In the genomic region with DNA sequence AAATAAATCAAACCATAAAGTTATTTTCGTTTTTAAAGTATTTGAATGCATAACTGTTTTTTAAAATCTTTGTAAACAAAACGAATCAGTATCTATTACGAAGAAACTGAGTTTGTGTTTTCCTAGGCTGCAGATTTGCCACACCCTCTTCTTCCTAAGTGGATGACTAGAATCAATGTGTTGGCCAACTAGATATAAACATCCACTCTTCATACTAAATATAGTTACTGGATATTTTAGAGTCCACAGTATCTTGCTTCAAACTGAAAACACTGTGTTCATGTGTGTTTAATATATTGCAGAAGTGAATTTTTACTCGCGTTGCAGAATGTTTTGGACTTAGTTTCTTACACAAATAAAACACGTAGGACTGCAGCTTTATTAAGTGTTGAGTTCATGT, we compare ENCODE assay signal across 9 cellular contexts.
A peak's percentile ranks its signal among the peaks of the same experiment; 100 is the strongest.
DNase-seq lines count a peak whose midpoint lies in the region; ATAC-seq, FAIRE-seq and TF ChIP-seq lines count a peak whose summit lies in the region.
"Had no signal": no experiment of that assay in that cellular context is flagged by ENCODE, and none has a peak within 500 bp of the region (broad histone marks: within the 10 kb centered on the region; RNA-seq: fewer than 3 reads in every experiment).

No MANE protein-coding gene starts in this region.

- H2AFZ ChIP-seq in HCT116 (ENCODE audit: low read depth, low read length, poor library complexity, severe bottlenecking), result no peak overlapping the region

- DNase-seq in A673 (ENCODE audit: low spot score), result no peak
- no peak for DNase-seq in HCT116 (ENCODE audit: low read depth, low spot score)
- peak; percentile 24 for DNase-seq in bronchial epithelial cell (ENCODE audit: low read depth)
- DNase-seq in mesothelial cell of epicardium (ENCODE audit: low spot score in 2 of 2, unreplicated experiment in 2 of 2), result no peak
- no peak for DNase-seq in GF-D8 (lab: John Stamatoyannopoulos, UW)
- no peak for DNase-seq in putamen (ENCODE audit: low spot score)
- DNase-seq: activated CD4-positive, alpha-beta T cell treated with anti-CD3 and anti-CD28 coated beads for 48 hours had no signal

- H3K9me2 ChIP-seq in HCT116 (ENCODE audit: insufficient read depth), result no peaks in the 10 kb centered on the region

- intact Hi-C loops in A673 (cut with micrococcal nuclease; ENCODE audit: unreplicated experiment) (no loop called here), HCT116 (cut with micrococcal nuclease) (loop anchor here (5.0 kb wide), 1 partner anchor 354 kb away; a partner anchor contains a TSS)

- H3K9ac ChIP-seq in HCT116 (ENCODE audit: low read length), result no peak overlapping the region

- no peak overlapping the region for H3K27ac ChIP-seq in A673 (ENCODE audit: low read depth, low read length, poor library complexity, severe bottlenecking)
- no peak overlapping the region for H3K27ac ChIP-seq in HCT116 (ENCODE audit: low read depth, low read length)

- no peaks in the 10 kb centered on the region for H3K36me3 Mint-ChIP-seq in mesothelial cell of epicardium

- H3K79me2 ChIP-seq in HCT116 (ENCODE audit: insufficient read depth, low read length), result no peaks in the 10 kb centered on the region

- no peak for TF ChIP-seq POLR2A in HCT116 (IDR thresholded peaks at IDR 0.05; ENCODE audit: borderline replicate concordance, extremely low read depth, insufficient read depth, insufficient read length)

- H3K27me3 Mint-ChIP-seq in mesothelial cell of epicardium (ENCODE audit: low read depth), result no peaks in the 10 kb centered on the region

- CTCF ChIA-PET in A673 (lab: Charles Lee) (no interaction called here), HCT116 (lab: Charles Lee) (no interaction called here)

- TF ChIP-seq CTCF in A673 (conservative IDR thresholded peaks at IDR 0.05; ENCODE audit: low read depth, low read length) (no peak), HCT116 (IDR thresholded peaks at IDR 0.05 in 2 of 3, conservative IDR thresholded peaks at IDR 0.05 in 1 of 3; ENCODE audit: borderline replicate concordance in 1 of 3, insufficient read depth in 1 of 3, low read depth in 2 of 3, low read length in 2 of 3) (no peak), bronchial epithelial cell (IDR thresholded peaks at IDR 0.05; ENCODE audit: insufficient read depth, low read length, severe bottlenecking) (no peak), mesothelial cell of epicardium (IDR thresholded peaks at IDR 0.05; ENCODE audit: unreplicated experiment) (no peak)

- peak overlapping the region; percentile 71 for H3K27ac Mint-ChIP-seq in mesothelial cell of epicardium

- RAD21 ChIA-PET in HCT116 (lab: Charles Lee; ENCODE audit: low non-redundant PET in 1 of 2, low total read pairs in 2 of 2, uncharacterized antibody in 2 of 2, unreplicated experiment in 2 of 2), result no interaction called here

- H3K36me3 ChIP-seq in A673 (ENCODE audit: insufficient read depth, low read length, poor library complexity, severe bottlenecking) (no peaks in the 10 kb centered on the region), HCT116 (ENCODE audit: control insufficient read depth in 1 of 2, insufficient read depth in 2 of 2, low read length in 2 of 2) (no peaks in the 10 kb centered on the region), bronchial epithelial cell (ENCODE audit: control insufficient read depth, insufficient read depth, low read length) (no peaks in the 10 kb centered on the region)

- no peaks in the 10 kb centered on the region for H4K20me1 ChIP-seq in HCT116 (ENCODE audit: insufficient read depth)

- H3K4me3 ChIP-seq in A673 (ENCODE audit: low read depth, low read length, poor library complexity, severe bottlenecking) (peak overlapping the region; percentile 83), HCT116 (replicated peaks in 1 of 2; ENCODE audit: low read depth in 1 of 2, low read length in 2 of 2) (peak overlapping the region; percentile 59 to 71; a peak in 2 of 4 replicates), bronchial epithelial cell (ENCODE audit: low read depth, low read length) (no peak overlapping the region)

- peak overlapping the region; percentile 92 for H3K4me2 ChIP-seq in HCT116 (ENCODE audit: low read length)

- ATAC-seq in HCT116, result no peak
- no peak for ATAC-seq in HG03354 (IDR thresholded peaks at IDR 0.05; ENCODE audit: poor library complexity, severe bottlenecking, unreplicated experiment)
- no peak for ATAC-seq in GM19455 (IDR thresholded peaks at IDR 0.05; ENCODE audit: unreplicated experiment)

- TF ChIP-seq RAD21 in HCT116 (IDR thresholded peaks at IDR 0.05; ENCODE audit: low read depth), result no peak

- BruUV-seq in A673 (replicated peaks; lab: Mats Ljungman, UMichigan) (no TSS peak), HCT116 (replicated peaks; lab: Mats Ljungman, UMichigan) (no TSS peak)

- POLR2A ChIA-PET in A673 (lab: Charles Lee; ENCODE audit: low non-redundant PET) (no interaction called here), HCT116 (lab: Charles Lee) (no interaction called here)

- no peak for FAIRE-seq in bronchial epithelial cell (lab: Jason Lieb, UNC)

- no peaks in the 10 kb centered on the region for H3K9me3 Mint-ChIP-seq in mesothelial cell of epicardium

- H3K4me1 ChIP-seq in A673 (ENCODE audit: insufficient read depth, low read length, poor library complexity, severe bottlenecking) (peaks cover 8% of the 10 kb centered on the region), HCT116 (ENCODE audit: control insufficient read depth in 1 of 2, insufficient read depth in 2 of 2, low read length in 2 of 2) (peaks cover 8 to 14% of the 10 kb centered on the region in 2 experiments; a peak in 3 of 4 replicates)

- peak overlapping the region; percentile 88 for H3K4me3 Mint-ChIP-seq in mesothelial cell of epicardium

- H3K9me3 ChIP-seq in A673 (ENCODE audit: low read depth, low read length, poor library complexity, severe bottlenecking) (peaks cover 6% of the 10 kb centered on the region), HCT116 (ENCODE audit: control insufficient read depth in 1 of 2, insufficient read depth in 1 of 2, low read depth in 1 of 2, low read length in 2 of 2) (no peaks in the 10 kb centered on the region)

- peaks cover 12% of the 10 kb centered on the region for H3K4me1 Mint-ChIP-seq in mesothelial cell of epicardium

- H3K27me3 ChIP-seq in A673 (replicated peaks; ENCODE audit: insufficient read depth, low read depth, low read length, poor library complexity) (no peaks in the 10 kb centered on the region), HCT116 (ENCODE audit: insufficient read depth, low read length) (no peaks in the 10 kb centered on the region), bronchial epithelial cell (ENCODE audit: control insufficient read depth, insufficient read depth, low read length) (no peaks in the 10 kb centered on the region)

TF ChIP-seq in HCT116, 20 proteins besides CTCF, POLR2A, EP300 and RAD21:
- TF ChIP-seq EZH2 (IDR thresholded peaks at IDR 0.05), result no peak
- no peak for TF ChIP-seq CEBPB (IDR thresholded peaks at IDR 0.05; ENCODE audit: low read depth)
- TF ChIP-seq FOSL1 (IDR thresholded peaks at IDR 0.05; ENCODE audit: low read depth), result no peak
- TF ChIP-seq SIN3A (IDR thresholded peaks at IDR 0.05; ENCODE audit: low read depth), result no peak
- no peak for TF ChIP-seq ZNF274 (IDR thresholded peaks at IDR 0.05; ENCODE audit: low read depth, low read length)
- TF ChIP-seq EGR1 (IDR thresholded peaks at IDR 0.05; ENCODE audit: low read depth), result no peak
- TF ChIP-seq, protein P1, sequence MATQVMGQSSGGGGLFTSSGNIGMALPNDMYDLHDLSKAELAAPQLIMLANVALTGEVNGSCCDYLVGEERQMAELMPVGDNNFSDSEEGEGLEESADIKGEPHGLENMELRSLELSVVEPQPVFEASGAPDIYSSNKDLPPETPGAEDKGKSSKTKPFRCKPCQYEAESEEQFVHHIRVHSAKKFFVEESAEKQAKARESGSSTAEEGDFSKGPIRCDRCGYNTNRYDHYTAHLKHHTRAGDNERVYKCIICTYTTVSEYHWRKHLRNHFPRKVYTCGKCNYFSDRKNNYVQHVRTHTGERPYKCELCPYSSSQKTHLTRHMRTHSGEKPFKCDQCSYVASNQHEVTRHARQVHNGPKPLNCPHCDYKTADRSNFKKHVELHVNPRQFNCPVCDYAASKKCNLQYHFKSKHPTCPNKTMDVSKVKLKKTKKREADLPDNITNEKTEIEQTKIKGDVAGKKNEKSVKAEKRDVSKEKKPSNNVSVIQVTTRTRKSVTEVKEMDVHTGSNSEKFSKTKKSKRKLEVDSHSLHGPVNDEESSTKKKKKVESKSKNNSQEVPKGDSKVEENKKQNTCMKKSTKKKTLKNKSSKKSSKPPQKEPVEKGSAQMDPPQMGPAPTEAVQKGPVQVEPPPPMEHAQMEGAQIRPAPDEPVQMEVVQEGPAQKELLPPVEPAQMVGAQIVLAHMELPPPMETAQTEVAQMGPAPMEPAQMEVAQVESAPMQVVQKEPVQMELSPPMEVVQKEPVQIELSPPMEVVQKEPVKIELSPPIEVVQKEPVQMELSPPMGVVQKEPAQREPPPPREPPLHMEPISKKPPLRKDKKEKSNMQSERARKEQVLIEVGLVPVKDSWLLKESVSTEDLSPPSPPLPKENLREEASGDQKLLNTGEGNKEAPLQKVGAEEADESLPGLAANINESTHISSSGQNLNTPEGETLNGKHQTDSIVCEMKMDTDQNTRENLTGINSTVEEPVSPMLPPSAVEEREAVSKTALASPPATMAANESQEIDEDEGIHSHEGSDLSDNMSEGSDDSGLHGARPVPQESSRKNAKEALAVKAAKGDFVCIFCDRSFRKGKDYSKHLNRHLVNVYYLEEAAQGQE (IDR thresholded peaks at IDR 0.05; ENCODE audit: low read depth), result no peak
- TF ChIP-seq SP1 (IDR thresholded peaks at IDR 0.05; ENCODE audit: low read depth), result no peak
- no peak for TF ChIP-seq CBX3 (IDR thresholded peaks at IDR 0.05; ENCODE audit: low read depth)
- no peak for TF ChIP-seq ZFX (IDR thresholded peaks at IDR 0.05)
- no peak for TF ChIP-seq POLR2AphosphoS5 (IDR thresholded peaks at IDR 0.05; ENCODE audit: low read depth, low read length)
- TF ChIP-seq YY1 (IDR thresholded peaks at IDR 0.05; ENCODE audit: extremely low read depth, insufficient replicate concordance, low read depth, low read length), result no peak
- no peak for TF ChIP-seq SRF (IDR thresholded peaks at IDR 0.05; ENCODE audit: low read depth)
- no peak for TF ChIP-seq JUND (IDR thresholded peaks at IDR 0.05)
- no peak for TF ChIP-seq ELF1 (IDR thresholded peaks at IDR 0.05; ENCODE audit: borderline replicate concordance, low read depth)
